Comparison of ENCODE assay signal across 39 cellular contexts in the genomic region with DNA sequence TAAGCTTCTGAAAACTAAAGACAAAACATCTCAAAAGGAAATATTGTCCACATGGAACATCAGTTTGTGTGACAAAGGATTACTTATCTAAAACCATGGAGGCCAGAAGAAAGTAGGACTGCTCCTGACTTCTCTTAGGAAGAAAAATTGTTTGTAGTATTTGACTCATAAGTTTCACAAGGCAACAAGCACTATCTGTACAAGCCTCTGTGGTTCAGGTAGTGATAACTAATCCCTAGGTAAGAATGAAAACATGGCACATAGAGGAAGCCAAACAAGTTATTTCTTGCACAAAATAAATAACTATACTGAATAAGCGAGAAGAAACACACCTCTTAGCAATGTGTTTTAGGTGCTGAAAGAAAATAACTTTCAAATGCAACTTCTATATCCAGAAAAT. TPM values are rescaled to one million over a fixed set of nuclear protein-coding genes. Genes with fewer than 3 reads are reported as not detected.
"Had no signal": no experiment of that assay in that cellular context is flagged by ENCODE, and none has a peak within 500 bp of the region (broad histone marks: within the 10 kb centered on the region; RNA-seq: fewer than 3 reads in every experiment).

No MANE protein-coding gene starts in this region.

- ATAC-seq: gastrocnemius medialis; left cardiac atrium; left lung; naive thymus-derived CD4-positive, alpha-beta T cell; sciatic nerve; stimulated activated effector memory CD8-positive, alpha-beta T cell treated with anti-CD3 and anti-CD28 coated beads, Interleukin-12 subunit alpha, Interleukin-12 subunit beta, amount 100 ng/mL, for 72 hours had no signal

- H3K27me3 ChIP-seq: colonic mucosa, esophagus squamous epithelium, gastrocnemius medialis, left lung, neutrophil, right atrium auricular region, stomach, thyroid gland had no signal

- H3K79me2 ChIP-seq: parathyroid adenoma had no signal

- H3K4me3 Mint-ChIP-seq: dendritic cell treated with granulocyte-macrophage colony-stimulating factor and Interleukin-4, amounts not matched to agents 40 ng/mL and 50 ng/mL, for 4 days; endodermal cell; naive thymus-derived CD4-positive, alpha-beta T cell; stimulated activated effector memory CD8-positive, alpha-beta T cell treated with anti-CD3 and anti-CD28 coated beads, Interleukin-12 subunit alpha, Interleukin-12 subunit beta, amount 100 ng/mL, for 72 hours had no signal

- H3K9me3 Mint-ChIP-seq: dendritic cell treated with granulocyte-macrophage colony-stimulating factor and Interleukin-4, amounts not matched to agents 40 ng/mL and 50 ng/mL, for 4 days; endodermal cell; stimulated activated effector memory CD8-positive, alpha-beta T cell treated with anti-CD3 and anti-CD28 coated beads, Interleukin-12 subunit alpha, Interleukin-12 subunit beta, amount 100 ng/mL, for 72 hours had no signal

- DNase-seq: colonic mucosa; effector CD8-positive, alpha-beta T cell; endodermal cell; erythroblast; esophagus squamous epithelium; gastrocnemius medialis; head of caudate nucleus; kidney; left cardiac atrium; left lung; mesendoderm; midbrain; naive thymus-derived CD4-positive, alpha-beta T cell; stimulated activated CD4-positive, alpha-beta T cell treated with anti-CD3 and anti-CD28 coated beads, Interleukin-12 subunit alpha, Interleukin-12 subunit beta, amount 100 ng/mL, for 4 hours; stimulated activated CD4-positive, alpha-beta T cell treated with anti-CD3 and anti-CD28 coated beads, Interleukin-1b, Interleukin-23, amount 100 ng/mL, for 48 hours; stimulated activated CD4-positive, alpha-beta T cell treated with anti-CD3 and anti-CD28 coated beads, Interleukin-4, amount 100 ng/mL, for 24 hours; stimulated activated naive CD4-positive, alpha-beta T cell treated with Interleukin-2 at 50 U/mL for 16 hours; stomach; thyroid gland; trophoblast cell had no signal

- H3K4me2 ChIP-seq: smooth muscle cell had no signal

- H3K27ac ChIP-seq: colonic mucosa, esophagus squamous epithelium, gastrocnemius medialis, left lung, neutrophil, parathyroid adenoma, right atrium auricular region, stomach, thyroid gland had no signal

- H3K9ac ChIP-seq: parathyroid adenoma had no signal

- H3K27ac Mint-ChIP-seq: dendritic cell treated with granulocyte-macrophage colony-stimulating factor and Interleukin-4, amounts not matched to agents 40 ng/mL and 50 ng/mL, for 4 days; endodermal cell; naive thymus-derived CD4-positive, alpha-beta T cell; progenitor cell of endocrine pancreas; stimulated activated effector memory CD8-positive, alpha-beta T cell treated with anti-CD3 and anti-CD28 coated beads, Interleukin-12 subunit alpha, Interleukin-12 subunit beta, amount 100 ng/mL, for 72 hours had no signal

- H3K36me3 Mint-ChIP-seq: naive thymus-derived CD4-positive, alpha-beta T cell; stimulated activated effector memory CD8-positive, alpha-beta T cell treated with anti-CD3 and anti-CD28 coated beads, Interleukin-12 subunit alpha, Interleukin-12 subunit beta, amount 100 ng/mL, for 72 hours had no signal

- H3K4me3 ChIP-seq: colonic mucosa, esophagus squamous epithelium, gastrocnemius medialis, left lung, right atrium auricular region, smooth muscle cell, stomach, thyroid gland had no signal

- H3K4me1 Mint-ChIP-seq: endodermal cell; naive thymus-derived CD4-positive, alpha-beta T cell; stimulated activated effector memory CD8-positive, alpha-beta T cell treated with anti-CD3 and anti-CD28 coated beads, Interleukin-12 subunit alpha, Interleukin-12 subunit beta, amount 100 ng/mL, for 72 hours had no signal

- H2AFZ ChIP-seq: parathyroid adenoma had no signal

- H3K4me1 ChIP-seq: colonic mucosa, esophagus squamous epithelium, gastrocnemius medialis, left lung, parathyroid adenoma, right atrium auricular region, stomach, thyroid gland had no signal

- H3K9me3 ChIP-seq: colonic mucosa, esophagus squamous epithelium, gastrocnemius medialis, left lung, neutrophil, right atrium auricular region, stomach, thyroid gland had no signal

- H3K36me3 ChIP-seq: colonic mucosa, esophagus squamous epithelium, gastrocnemius medialis, left lung, neutrophil, right atrium auricular region, stomach, thyroid gland had no signal

- H3K27me3 Mint-ChIP-seq: dendritic cell treated with granulocyte-macrophage colony-stimulating factor and Interleukin-4, amounts not matched to agents 40 ng/mL and 50 ng/mL, for 4 days had no signal

RNA-seq across cellular contexts. Expression of a gene that starts 30.3 kb away (rescaled TPM):
- polyA plus RNA-seq: naive thymus-derived CD4-positive, alpha-beta T cell had no signal

RNA-seq across cellular contexts. Expression of a gene that starts 46.1 kb away (rescaled TPM):
- total RNA-seq: chondrocyte; colonic mucosa; esophagus squamous epithelium; fibroblast of villous mesenchyme; gastrocnemius medialis; glomerular endothelial cell; left cardiac atrium; left lung; lower leg skin; lung microvascular endothelial cell; mucosa of gallbladder; naive thymus-derived CD4-positive, alpha-beta T cell; omental fat pad; progenitor cell of endocrine pancreas; right atrium auricular region; sciatic nerve; smooth muscle cell; stomach; subcutaneous adipose tissue; temporal lobe; thyroid gland had no signal
- polyA plus RNA-seq: naive thymus-derived CD4-positive, alpha-beta T cell; neural cell; smooth muscle cell; stomach; urinary bladder had no signal
